Comparison of ENCODE assay signal across 8 cellular contexts in genomic region chr14:65103150-65103760, GRCh38. TPM values are rescaled to one million over a fixed set of nuclear protein-coding genes. Genes with fewer than 3 reads are reported as not detected.
A peak's percentile ranks its signal among the peaks of the same experiment; 100 is the strongest.
DNase-seq lines count a peak whose midpoint lies in the region; ATAC-seq and TF ChIP-seq lines count a peak whose summit lies in the region.

No MANE protein-coding gene starts in this region.

- H3K9me3 Mint-ChIP-seq in activated naive CD4-positive, alpha-beta T cell treated with anti-CD3 and anti-CD28 coated beads, Interleukin-2, amount 50 U/mL, for 72 hours, result no peaks in the 10 kb centered on the region

- no peaks in the 10 kb centered on the region for H3K9me3 ChIP-seq in testis

- H3K36me3 ChIP-seq in kidney epithelial cell (ENCODE audit: control insufficient read depth, insufficient read depth, low read length) (no peaks in the 10 kb centered on the region), testis (ENCODE audit: low read depth, missing control alignments) (no peaks in the 10 kb centered on the region)

- ATAC-seq in activated naive CD4-positive, alpha-beta T cell treated with anti-CD3 and anti-CD28 coated beads, Interleukin-2, amount 50 U/mL, for 72 hours, result no peak
- ATAC-seq in HG02885 (IDR thresholded peaks at IDR 0.05; ENCODE audit: poor library complexity, unreplicated experiment), result no peak

- TF ChIP-seq CTCF in 22Rv1 (IDR thresholded peaks at IDR 0.05), result peak; percentile 36
- peak; percentile 10 for TF ChIP-seq CTCF in kidney epithelial cell (IDR thresholded peaks at IDR 0.05; ENCODE audit: insufficient read depth, low read length, poor library complexity, severe bottlenecking)
- peak in 1 of 3 experiments; percentile 22 for TF ChIP-seq CTCF in testis (IDR thresholded peaks at IDR 0.05)

- H3K36me3 Mint-ChIP-seq in activated naive CD4-positive, alpha-beta T cell treated with anti-CD3 and anti-CD28 coated beads, Interleukin-2, amount 50 U/mL, for 72 hours, result peaks cover 16 to 17% of the 10 kb centered on the region in 2 donors

- H3K27ac Mint-ChIP-seq in activated naive CD4-positive, alpha-beta T cell treated with anti-CD3 and anti-CD28 coated beads, Interleukin-2, amount 50 U/mL, for 72 hours, result peak overlapping the region; percentile 45 to 87

- no peak for TF ChIP-seq POLR2A in testis (IDR thresholded peaks at IDR 0.05)

- peaks cover 9% of the 10 kb centered on the region for H3K4me1 ChIP-seq in testis

- intact Hi-C loops in testis (cut with DNase I; ENCODE audit: low total_unique reads), result no loop called here

- WGBS in testis, 2 donors, result 5 to 8% methylated on average over 18 to 22 of the region's 22 CpGs

- H3K4me3 ChIP-seq in GM08714 (ENCODE audit: low read length) (peak overlapping the region; percentile 56), kidney epithelial cell (ENCODE audit: low read depth, low read length) (peak overlapping the region; percentile 59), testis (peak overlapping the region; percentile 76 to 96)

- H3K27ac ChIP-seq in 22Rv1 (peak overlapping the region; percentile 88), testis (peak overlapping the region in 1 of 2 donors; percentile 48)

- DNase-seq in NCI-H2171 treated with DMSO at 0.1 percent for 48 hours (lab: John Stamatoyannopoulos, UW), result peak; percentile 88
- no peak for DNase-seq in activated naive CD4-positive, alpha-beta T cell treated with anti-CD3 and anti-CD28 coated beads, Interleukin-2, amount 50 U/mL, for 72 hours (ENCODE audit: low spot score in 2 of 2)
- no peak for DNase-seq in kidney epithelial cell (ENCODE audit: low read depth)
- no peak for DNase-seq in testis
- DNase-seq in NOMO-1 treated with dmso at 0.1 percent for 144 hours (lab: John Stamatoyannopoulos, UW; ENCODE audit: unreplicated experiment), result no peak

- H3K27me3 ChIP-seq in kidney epithelial cell (ENCODE audit: control insufficient read depth, insufficient read depth, low read length) (no peaks in the 10 kb centered on the region), testis (no peaks in the 10 kb centered on the region)

RNA-seq across cellular contexts. Expression of gene MAX, which starts 0.9 kb away (rescaled TPM):
- 100 to 1,000 TPM in 1 of 2 donors, 10 to 100 TPM in 1; 84.2 to 107 TPM for total RNA-seq in activated naive CD4-positive, alpha-beta T cell treated with anti-CD3 and anti-CD28 coated beads, Interleukin-2, amount 50 U/mL, for 72 hours
- total RNA-seq in kidney epithelial cell (59.5 and 60.0 TPM in 2 replicates), testis (10 to 100 TPM; 53.1 to 56.4 TPM)
- polyA plus RNA-seq in testis (ENCODE audit: insufficient read depth, low read depth, low replicate concordance), result 56.7 TPM
